ENCODE assay signal across 20 cellular contexts in genomic region chr11:68352591-68352990, GRCh38. TPM values are rescaled to one million over a fixed set of nuclear protein-coding genes. Genes with fewer than 3 reads are reported as not detected.
DNase-seq lines count a peak whose midpoint lies in the region; ATAC-seq and TF ChIP-seq lines count a peak whose summit lies in the region.
"Had no signal": no experiment of that assay in that cellular context is flagged by ENCODE, and none has a peak within 500 bp of the region (broad histone marks: within the 10 kb centered on the region; RNA-seq: fewer than 3 reads in every experiment).

No MANE protein-coding gene starts in this region.

- no peaks in the 10 kb centered on the region for H3K36me3 ChIP-seq in muscle layer of duodenum (ENCODE audit: control insufficient read depth in 1 of 2, insufficient read depth in 2 of 2, low read length in 2 of 2)
- H3K36me3 ChIP-seq: neutrophil had no signal

- H3K9me3 Mint-ChIP-seq in type B pancreatic cell = no peaks in the 10 kb centered on the region
- H3K9me3 Mint-ChIP-seq: dendritic cell treated with granulocyte-macrophage colony-stimulating factor and Interleukin-4, amounts not matched to agents 40 ng/mL and 50 ng/mL, for 4 days; H9 had no signal

- no peak for ATAC-seq in HG03457 (IDR thresholded peaks at IDR 0.05; ENCODE audit: unreplicated experiment)

- peaks cover 23% of the 10 kb centered on the region for H3K4me1 Mint-ChIP-seq in type B pancreatic cell (ENCODE audit: unreplicated experiment)

- DNase-seq in DMS53 (lab: John Stamatoyannopoulos, UW) = peak; percentile 46
- DNase-seq in DMS53 treated with DMSO at 0.1 percent for 48 hours (lab: John Stamatoyannopoulos, UW; ENCODE audit: unreplicated experiment) = no peak
- DNase-seq in amniotic epithelial cell (ENCODE audit: low read depth) = peak; percentile 21
- no peak for DNase-seq in type B pancreatic cell (ENCODE audit: extremely low spot score, unreplicated experiment)
- DNase-seq in NCI-H1417 (lab: John Stamatoyannopoulos, UW) = no peak
- no peak for DNase-seq in cerebellum (ENCODE audit: low spot score)
- DNase-seq: activated CD4-positive, alpha-beta T cell treated with anti-CD3 and anti-CD28 coated beads for 4 hours; activated CD8-positive, alpha-beta memory T cell treated with anti-CD3 and anti-CD28 coated beads, Interleukin-2, amount 50 U/mL, for 48 hours; activated naive CD4-positive, alpha-beta T cell; H9; Karpas-422; NCI-H1105; NCI-H524 treated with DMSO at 0.1 percent for 48 hours; T-helper 9 cell had no signal

- no peaks in the 10 kb centered on the region for H3K9me3 ChIP-seq in muscle layer of duodenum (ENCODE audit: control insufficient read depth in 1 of 2, low read length in 2 of 2)
- H3K9me3 ChIP-seq: BLaER1 treated with 17β-estradiol and CSF1 and Interleukin-3, amounts not matched to agents 10 nM and 100 nM; neutrophil had no signal

- H3K27me3 Mint-ChIP-seq in type B pancreatic cell = no peaks in the 10 kb centered on the region

- no peaks in the 10 kb centered on the region for H3K27me3 ChIP-seq in muscle layer of duodenum (ENCODE audit: low read depth, low read length)
- H3K27me3 ChIP-seq: BLaER1 treated with 17β-estradiol and CSF1 and Interleukin-3, amounts not matched to agents 10 nM and 100 nM; neutrophil had no signal

- H3K27ac Mint-ChIP-seq in type B pancreatic cell = peak overlapping the region; percentile 54
- H3K27ac Mint-ChIP-seq: dendritic cell treated with granulocyte-macrophage colony-stimulating factor and Interleukin-4, amounts not matched to agents 40 ng/mL and 50 ng/mL, for 4 days had no signal

- H3K4me3 Mint-ChIP-seq in type B pancreatic cell = no peak overlapping the region
- H3K4me3 Mint-ChIP-seq: dendritic cell treated with granulocyte-macrophage colony-stimulating factor and Interleukin-4, amounts not matched to agents 40 ng/mL and 50 ng/mL, for 4 days; H9 had no signal

- H3K36me3 Mint-ChIP-seq in type B pancreatic cell = peaks cover 22% of the 10 kb centered on the region

- H3K27ac ChIP-seq in muscle layer of duodenum (ENCODE audit: low read length) = peak overlapping the region; percentile 82
- H3K27ac ChIP-seq: 22Rv1; BLaER1 treated with 17β-estradiol and CSF1 and Interleukin-3, amounts not matched to agents 10 nM and 100 nM; neutrophil had no signal

- TF ChIP-seq CTCF in type B pancreatic cell (conservative IDR thresholded peaks at IDR 0.05) = no peak

- H3K4me3 ChIP-seq in muscle layer of duodenum (ENCODE audit: low read depth in 1 of 2, low read length in 2 of 2) = no peak overlapping the region
- H3K4me3 ChIP-seq: BLaER1 treated with 17β-estradiol and CSF1 and Interleukin-3, amounts not matched to agents 10 nM and 100 nM had no signal

- H3K4me1 ChIP-seq in muscle layer of duodenum (ENCODE audit: control insufficient read depth in 1 of 2, insufficient read depth in 2 of 2, low read length in 2 of 2) = peaks cover 12 to 44% of the 10 kb centered on the region in 2 donors

RNA-seq across cellular contexts. Expression of gene LRP5, which starts 40.2 kb away (rescaled TPM):
- total RNA-seq in type B pancreatic cell (ENCODE audit: low replicate concordance) (64.9 and 65.0 TPM in 2 replicates), cerebellum (15.7 TPM)

Comparison
In these comparisons a context has a peak if more than half of its experiments do, and no peak if none do; other contexts are left out.
1. DNase-seq: peak in DMS53 (single experiment) and amniotic epithelial cell (single experiment); none in DMS53 treated with DMSO at 0.1 percent for 48 hours (single experiment), type B pancreatic cell (single experiment), NCI-H1417 (0 of 3) and cerebellum (single experiment).